Comparison of ENCODE assay signal across 15 cellular contexts in the genomic region with DNA sequence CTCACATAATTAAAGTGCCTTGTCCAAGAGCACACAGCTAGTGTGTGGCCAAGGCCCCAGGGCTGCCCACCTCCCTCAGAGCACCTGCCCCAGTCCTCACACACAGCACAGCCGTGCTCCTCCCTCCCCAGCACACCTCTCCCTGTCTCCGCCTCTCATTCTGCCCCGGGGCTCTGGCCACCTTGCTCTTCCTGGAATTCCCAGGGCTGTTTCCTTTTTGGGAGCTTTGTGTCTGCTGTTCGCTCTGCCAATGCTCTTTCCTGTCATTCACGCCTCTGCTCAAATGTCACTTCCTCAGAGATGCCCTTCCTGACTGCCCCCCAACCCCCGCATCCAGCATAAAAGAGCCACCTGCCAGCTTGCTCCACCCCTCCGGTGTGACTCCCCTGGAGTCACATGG. TPM values are rescaled to one million over a fixed set of nuclear protein-coding genes. Genes with fewer than 3 reads are reported as not detected.
"Had no signal": no experiment of that assay in that cellular context is flagged by ENCODE, and none has a peak within 500 bp of the region (broad histone marks: within the 10 kb centered on the region; RNA-seq: fewer than 3 reads in every experiment).

No MANE protein-coding gene starts in this region.

- H3K4me1 ChIP-seq: lower lobe of right lung, right atrium auricular region, tibial nerve had no signal

- H3K9me3 ChIP-seq: lower lobe of right lung, right atrium auricular region, tibial nerve had no signal

- H3K27ac ChIP-seq: brain microvascular endothelial cell, lower lobe of right lung, right atrium auricular region, skin epidermis, tibial nerve had no signal

- H3K27me3 ChIP-seq: brain microvascular endothelial cell, right atrium auricular region had no signal

- H3K4me3 ChIP-seq: lower lobe of right lung, right atrium auricular region, skin epidermis, tibial nerve had no signal

- DNase-seq: activated CD4-positive, alpha-beta T cell treated with anti-CD3 and anti-CD28 coated beads, Interleukin-2, amount 50 U/mL, for 1 hour; activated CD4-positive, CD25-positive, alpha-beta regulatory T cell; activated T-cell treated with anti-CD3 and anti-CD28 coated beads, Interleukin-2, amount 50 U/mL, for 1 hour; brain microvascular endothelial cell; cerebellar nuclear complex; foreskin melanocyte; head of caudate nucleus; left cardiac atrium; lower lobe of right lung; naive thymus-derived CD4-positive, alpha-beta T cell; posterior cingulate gyrus had no signal

- H3K36me3 ChIP-seq: brain microvascular endothelial cell, lower lobe of right lung, right atrium auricular region, tibial nerve had no signal

RNA-seq across cellular contexts. Expression of a gene that starts 13.3 kb away (rescaled TPM):
- total RNA-seq: lower lobe of right lung; naive thymus-derived CD4-positive, alpha-beta T cell; right atrium auricular region had no signal

RNA-seq across cellular contexts. Expression of a gene that starts 51.3 kb away (rescaled TPM):
- total RNA-seq: left cardiac atrium; lower lobe of right lung; mononuclear cell; naive thymus-derived CD4-positive, alpha-beta T cell; right atrium auricular region had no signal
